ENCODE assay signal across 14 cellular contexts in the genomic region with DNA sequence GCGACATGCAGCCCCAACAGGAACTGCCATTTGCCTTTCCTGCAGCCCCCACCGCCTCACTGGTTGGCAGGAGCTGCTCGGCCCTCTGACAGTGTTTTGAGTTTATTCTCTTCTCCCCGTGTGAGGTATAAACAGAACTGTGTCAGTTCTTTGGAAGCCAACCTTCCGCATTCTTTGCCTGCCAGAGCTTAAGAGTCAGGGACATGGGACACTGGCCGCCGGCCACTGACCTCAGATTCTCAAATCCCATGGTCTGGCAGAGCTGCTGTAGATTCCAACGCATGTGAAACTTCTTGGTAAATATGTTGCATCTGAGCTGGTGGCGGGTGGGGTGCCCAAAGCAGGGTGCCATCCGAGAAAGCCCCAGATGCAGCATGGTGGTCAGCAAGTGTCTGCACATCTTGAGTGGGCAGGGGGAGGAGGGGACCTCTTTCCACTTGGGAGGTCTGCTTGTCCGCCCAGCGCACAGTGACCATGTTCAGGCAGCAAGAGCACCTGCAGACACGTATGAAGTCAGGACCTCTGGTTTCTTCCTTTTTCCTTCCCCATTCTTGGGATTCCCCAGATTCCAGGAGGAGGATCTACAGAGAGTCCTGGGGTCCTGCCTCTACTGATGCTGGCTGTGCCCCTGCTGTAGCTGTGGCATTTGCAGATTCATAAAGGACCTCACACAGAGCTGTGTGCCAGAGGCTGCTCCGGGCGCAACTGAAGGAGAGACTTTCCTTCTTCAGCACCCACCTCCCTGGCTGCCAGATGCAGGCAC. TPM values are rescaled to one million over a fixed set of nuclear protein-coding genes. Genes with fewer than 3 reads are reported as not detected.
DNase-seq lines count a peak whose midpoint lies in the region; ATAC-seq and TF ChIP-seq lines count a peak whose summit lies in the region.
"Had no signal": no experiment of that assay in that cellular context is flagged by ENCODE, and none has a peak within 500 bp of the region (broad histone marks: within the 10 kb centered on the region; RNA-seq: fewer than 3 reads in every experiment).

No MANE protein-coding gene starts in this region.

- no peak overlapping the region for H3K9ac ChIP-seq in neuronal stem cell (ENCODE audit: low read depth, low read length, poor library complexity)

- no peak overlapping the region for H2BK12ac ChIP-seq in neuronal stem cell (ENCODE audit: low read length)

- intact Hi-C loops in Panc1 (cut with micrococcal nuclease; ENCODE audit: unreplicated experiment) (no loop called here), Right ventricle myocardium inferior (cut with DNase I) (loop anchor here (2.0 kb wide), 1 partner anchor 22 kb away; no protein-coding TSS in a partner anchor), prostate gland (cut with DNase I) (no loop called here)

- H2AK5ac ChIP-seq in neuronal stem cell (ENCODE audit: low read depth, low read length) = peak overlapping the region; percentile 33

- TF ChIP-seq POLR2A in prostate gland (IDR thresholded peaks at IDR 0.05) = no peak

- POLR2A ChIA-PET in Panc1 (lab: Charles Lee) = no interaction called here

- peak; percentile 82 for DNase-seq in AG10803 (ENCODE audit: low read depth)
- DNase-seq in Panc1 (ENCODE audit: low read depth, low spot score) = peak; percentile 4
- DNase-seq in Right ventricle myocardium inferior (ENCODE audit: missing footprints) = no peak
- DNase-seq in neuronal stem cell (ENCODE audit: low spot score) = no peak
- no peak for DNase-seq in stimulated activated naive CD8-positive, alpha-beta T cell treated with anti-CD3 and anti-CD28 coated beads, Interleukin-15, Interleukin-2, amounts not matched to agents 100 U/mL and 50 U/mL, for 24 hours
- no peak for DNase-seq in NCI-H2227 treated with DMSO at 0.1 percent for 48 hours (lab: John Stamatoyannopoulos, UW)
- DNase-seq in cerebellum (ENCODE audit: low spot score) = no peak
- no peak for DNase-seq in prostate gland (ENCODE audit: low spot score)
- DNase-seq: AML-193, dermis blood vessel endothelial cell, DMS79 treated with DMSO at 0.1 percent for 48 hours, foreskin melanocyte, NCI-H1436, NCI-H69 had no signal

- peak overlapping the region; percentile 67 for H3K23ac ChIP-seq in neuronal stem cell (ENCODE audit: low read depth, low read length, poor library complexity)

- H3K27ac ChIP-seq in Panc1 (ENCODE audit: low read length) = no peak overlapping the region
- H3K27ac ChIP-seq in neuronal stem cell (replicated peaks; ENCODE audit: low read length) = no peak overlapping the region
- no peak overlapping the region for H3K27ac ChIP-seq in prostate gland

- no peaks in the 10 kb centered on the region for H3K9me3 ChIP-seq in Panc1 (ENCODE audit: control insufficient read depth, insufficient read depth, low read depth, low read length)
- peaks cover 0 to 13% of the 10 kb centered on the region in 2 donors for H3K9me3 ChIP-seq in neuronal stem cell (replicated peaks in 1 of 2; ENCODE audit: control insufficient read depth in 2 of 2, insufficient read depth in 1 of 2, low read depth in 1 of 2, low read length in 2 of 2)
- no peaks in the 10 kb centered on the region for H3K9me3 ChIP-seq in prostate gland

- peak overlapping the region; percentile 74 for H3K18ac ChIP-seq in neuronal stem cell (ENCODE audit: low read length)

- H3K4me2 ChIP-seq in neuronal stem cell (ENCODE audit: insufficient read depth, low read length, poor library complexity, severe bottlenecking) = no peak overlapping the region

- no TSS peak for BruUV-seq in Panc1 (replicated peaks; lab: Mats Ljungman, UMichigan)

- H3K4me1 ChIP-seq in Panc1 (ENCODE audit: control insufficient read depth, insufficient read depth, low read length) = peaks cover 2% of the 10 kb centered on the region; the same call in 1 of the 2 replicates
- H3K4me1 ChIP-seq in neuronal stem cell (ENCODE audit: control insufficient read depth in 2 of 2, insufficient read depth in 1 of 2, low read depth in 1 of 2, low read length in 2 of 2) = peaks cover 8 to 28% of the 10 kb centered on the region in 2 donors
- no peaks in the 10 kb centered on the region for H3K4me1 ChIP-seq in prostate gland (replicated peaks)

- in situ Hi-C loops in Panc1 (cut with HindIII; ENCODE audit: low pct_unique_long_range_greater_than_20kb, low sequenced_read_pairs) = no loop called here

- H3K4me3 ChIP-seq in AG10803 (ENCODE audit: low read length) = no peak overlapping the region
- no peak overlapping the region for H3K4me3 ChIP-seq in Panc1 (ENCODE audit: low read depth in 2 of 2, low read length in 2 of 2)
- H3K4me3 ChIP-seq in neuronal stem cell (ENCODE audit: low read length in 2 of 2) = no peak overlapping the region
- no peak overlapping the region for H3K4me3 ChIP-seq in prostate gland

- H3K36me3 ChIP-seq in Panc1 (ENCODE audit: control insufficient read depth, insufficient read depth, low read length) = no peaks in the 10 kb centered on the region
- no peaks in the 10 kb centered on the region for H3K36me3 ChIP-seq in neuronal stem cell (replicated peaks in 1 of 2; ENCODE audit: control insufficient read depth in 2 of 2, insufficient read depth in 2 of 2, low read length in 2 of 2)
- no peaks in the 10 kb centered on the region for H3K36me3 ChIP-seq in prostate gland

- no peak overlapping the region for H4K91ac ChIP-seq in neuronal stem cell (ENCODE audit: low read depth, low read length, poor library complexity)

- ATAC-seq in Panc1 (peak; percentile 47), Right ventricle myocardium inferior (peak; percentile 80)
- no peak for ATAC-seq in stimulated activated naive CD8-positive, alpha-beta T cell treated with anti-CD3 and anti-CD28 coated beads, Interleukin-15, Interleukin-2, amounts not matched to agents 100 U/mL and 50 U/mL, for 24 hours

- TF ChIP-seq CTCF in AG10803 (conservative IDR thresholded peaks at IDR 0.05; ENCODE audit: low read length) (no peak), Panc1 (IDR thresholded peaks at IDR 0.05) (no peak), prostate gland (IDR thresholded peaks at IDR 0.05) (no peak)

- H2BK15ac ChIP-seq in neuronal stem cell (ENCODE audit: low read length) = no peak overlapping the region

- no peak overlapping the region for H3K14ac ChIP-seq in neuronal stem cell (ENCODE audit: low read length)

- peak overlapping the region; percentile 61 for H3K4ac ChIP-seq in neuronal stem cell (ENCODE audit: low read length)

- no CpG with 5 or more reads among the region's 15 CpGs for WGBS in neuronal stem cell (ENCODE audit: extremely low coverage in 2 of 2, insufficient read length in 2 of 2, insufficient replicate concordance in 1 of 2), 2 donors
- 60% methylated on average over 15 of the region's 15 CpGs for WGBS in prostate gland

- CTCF ChIA-PET in Panc1 (lab: Charles Lee) = no interaction called here

- H2BK120ac ChIP-seq in neuronal stem cell (ENCODE audit: low read depth, low read length) = peak overlapping the region; percentile 2

- no peaks in the 10 kb centered on the region for H3K79me1 ChIP-seq in neuronal stem cell (ENCODE audit: low read depth, low read length)

- H4K8ac ChIP-seq in neuronal stem cell (ENCODE audit: low read depth, low read length) = no peak overlapping the region

- H2AFZ ChIP-seq in neuronal stem cell (ENCODE audit: low read length) = no peak overlapping the region

- H3K27me3 ChIP-seq in Panc1 (ENCODE audit: control insufficient read depth, insufficient read depth, low read length) = no peaks in the 10 kb centered on the region
- peaks cover 8 to 35% (median 27%) of the 10 kb centered on the region in 3 experiments for H3K27me3 ChIP-seq in neuronal stem cell (ENCODE audit: control insufficient read depth in 3 of 3, insufficient read depth in 3 of 3, low read depth in 1 of 3, low read length in 3 of 3)
- H3K27me3 ChIP-seq in prostate gland (replicated peaks; ENCODE audit: insufficient read depth) = peaks cover 3% of the 10 kb centered on the region

- H2BK5ac ChIP-seq in neuronal stem cell (ENCODE audit: low read length) = no peak overlapping the region

RNA-seq across cellular contexts. Expression of a gene that starts 23.8 kb away (rescaled TPM):
- total RNA-seq in Panc1 (2021; ENCODE audit: unreplicated experiment) = not detected
- 0.50 TPM for polyA plus RNA-seq in Panc1 (2012; ENCODE audit: insufficient read length)
- 4.6 TPM for total RNA-seq in Right ventricle myocardium inferior
- not detected for polyA plus RNA-seq in neuronal stem cell (2013, experiment 1 of 2)
- not detected for polyA plus RNA-seq in neuronal stem cell (2013, experiment 2 of 2)
- total RNA-seq in cerebellum = 0.45 TPM
- not detected for total RNA-seq in prostate gland
- total RNA-seq: dermis blood vessel endothelial cell had no signal

Comparison
In these comparisons a context has a peak if more than half of its experiments do, and no peak if none do; other contexts are left out.
1. DNase-seq: peak in AG10803 (single experiment) and Panc1 (single experiment); none in Right ventricle myocardium inferior (single experiment), neuronal stem cell (single experiment), stimulated activated naive CD8-positive, alpha-beta T cell treated with anti-CD3 and anti-CD28 coated beads, Interleukin-15, Interleukin-2, amounts not matched to agents 100 U/mL and 50 U/mL, for 24 hours (single experiment), NCI-H2227 treated with DMSO at 0.1 percent for 48 hours (single experiment), cerebellum (single experiment) and prostate gland (single experiment).